8 cellular contexts compared by ENCODE assay signal in the genomic region with DNA sequence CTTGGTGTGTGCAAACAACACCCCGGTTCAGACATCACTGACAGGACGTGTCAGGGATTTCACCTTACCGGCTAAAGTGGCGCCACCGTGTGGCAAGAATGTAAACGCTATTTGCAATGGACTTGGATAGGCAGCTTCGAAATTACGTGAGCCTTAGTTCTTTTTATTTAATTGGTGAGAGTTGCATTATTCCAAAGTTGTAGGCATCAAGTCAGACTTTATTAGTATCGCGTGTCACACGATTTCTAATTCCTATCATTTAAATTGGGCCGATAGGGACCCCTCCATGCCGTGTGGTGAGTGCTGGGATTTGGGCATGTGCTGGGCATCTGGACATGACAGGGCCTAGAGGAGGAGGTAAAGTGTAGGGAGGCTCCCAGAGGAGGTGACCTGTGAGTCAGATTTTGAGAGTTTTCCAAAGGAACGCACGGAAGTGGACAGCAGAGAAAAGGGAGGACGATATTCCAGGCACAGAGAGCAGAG. TPM values are rescaled to one million over a fixed set of nuclear protein-coding genes. Genes with fewer than 3 reads are reported as not detected.
A peak's percentile ranks its signal among the peaks of the same experiment; 100 is the strongest.
DNase-seq lines count a peak whose midpoint lies in the region; ATAC-seq, FAIRE-seq and TF ChIP-seq lines count a peak whose summit lies in the region.

No MANE protein-coding gene starts in this region.

- peak overlapping the region in 1 of 2 donors; percentile 69 for H3K27ac ChIP-seq in coronary artery
- peak overlapping the region; percentile 90 for H3K27ac ChIP-seq in HepG2 (ENCODE audit: extremely low read length, insufficient read depth, low read length)

- H3K4me3 ChIP-seq in coronary artery, result no peak overlapping the region
- peak overlapping the region; percentile 5 to 68 (median 41) for H3K4me3 ChIP-seq in HepG2 (replicated peaks in 1 of 3; ENCODE audit: insufficient read depth in 1 of 3, low read depth in 2 of 3, low read length in 3 of 3)

- H4K20me1 ChIP-seq in HepG2 (ENCODE audit: insufficient read depth, low read length), result no peaks in the 10 kb centered on the region

- BruUV-seq in HepG2 (replicated peaks; lab: Mats Ljungman, UMichigan), result no TSS peak

- in situ Hi-C loops in HepG2 (cut with HindIII; ENCODE audit: extremely low pct_ligation_motif_present, low pct_unique_long_range_greater_than_20kb), result loop anchor here (5.0 to 10.0 kb wide), 3 partner anchors 55 to 477 kb away; a partner anchor contains a TSS

- POLR2A ChIA-PET in HepG2 (lab: Yijun Ruan, JAX), result interaction anchor here (1.0 to 4.9 kb wide), 12 partner anchors 14 to 92 kb away, joined by 3 to 37 read pairs (median 7); a partner anchor contains a TSS

- TF ChIP-seq CTCF in coronary artery (IDR thresholded peaks at IDR 0.05) (peak; percentile 72), HepG2 (CRISPR knock-in tag; IDR thresholded peaks at IDR 0.05) (peak; percentile 87)

- no peaks in the 10 kb centered on the region for H3K79me2 ChIP-seq in HepG2 (ENCODE audit: insufficient read depth, low read length)

- H3K9me3 ChIP-seq in HepG2 (ENCODE audit: low read length), result no peaks in the 10 kb centered on the region

- intact Hi-C loops in HepG2 (cut with micrococcal nuclease; ENCODE audit: unreplicated experiment), result loop anchor here (2.0 to 10.0 kb wide), 7 partner anchors 43 to 480 kb away; a partner anchor contains a TSS

- no peaks in the 10 kb centered on the region for H3K36me3 ChIP-seq in HepG2 (replicated peaks in 1 of 2; ENCODE audit: control insufficient read depth in 1 of 2, insufficient read depth in 2 of 2, low read length in 2 of 2)

- CTCF ChIA-PET in HepG2 (lab: Yijun Ruan, JAX; ENCODE audit: low intra/inter-chr PET ratio, low total read pairs), result no interaction called here

- TF ChIP-seq EP300 in HepG2 (IDR thresholded peaks at IDR 0.05; ENCODE audit: low read depth in 2 of 2, low read length in 2 of 2) (no peak), HepG2 (CRISPR knock-in tag; IDR thresholded peaks at IDR 0.05; ENCODE audit: borderline replicate concordance) (no peak)

- peaks cover 86% of the 10 kb centered on the region for H3K4me1 ChIP-seq in HepG2 (ENCODE audit: insufficient read depth, low read length)

- H3K9ac ChIP-seq in HepG2 (ENCODE audit: insufficient read depth, low read depth, low read length), result peak overlapping the region; percentile 79

- TF ChIP-seq RAD21 in HepG2 (CRISPR knock-in tag; IDR thresholded peaks at IDR 0.05), result peak; percentile 67; the same call in 1 of the 2 replicates

- H3K27me3 ChIP-seq in HepG2 (ENCODE audit: control insufficient read depth in 1 of 2, insufficient read depth in 2 of 2, low read length in 2 of 2), result 0 out of 5 replicates have a peak, but pooled peaks cover 0 to 4% of the 10 kb centered on the region in 2 experiments

- peak overlapping the region; percentile 98 for H3K4me2 ChIP-seq in HepG2 (ENCODE audit: low read depth, low read length)

- WGBS in HepG2 (ENCODE audit: low lambda C conversion rate), result 3% methylated on average over 13 of the region's 16 CpGs

- no peak overlapping the region for H2AFZ ChIP-seq in HepG2 (ENCODE audit: low read length)

- peak; percentile 90 for FAIRE-seq in HepG2 (lab: Jason Lieb, UNC)

- peak; percentile 70 for DNase-seq in AG08395 (ENCODE audit: low spot score)
- DNase-seq in NCI-H2227 treated with DMSO at 0.1 percent for 48 hours (lab: John Stamatoyannopoulos, UW), result peak; percentile 72
- DNase-seq in activated CD4-positive, alpha-beta T cell treated with anti-CD3 and anti-CD28 coated beads for 4 hours, result peak; percentile 66 to 78
- DNase-seq in coronary artery (ENCODE audit: low spot score), result no peak
- peak; percentile 78 for DNase-seq in HepG2 (ENCODE audit: low spot score)
- DNase-seq in stimulated activated CD4-positive, alpha-beta T cell treated with anti-CD3 and anti-CD28 coated beads, TNF-alpha, amount 100 ng/mL, for 1 hour (ENCODE audit: low read depth in 3 of 3, low spot score in 1 of 3), result peak; percentile 31 to 69 (median 54)

- no peak for TF ChIP-seq POLR2A in HepG2 (IDR thresholded peaks at IDR 0.05; ENCODE audit: insufficient read depth in 1 of 2, low read depth in 2 of 2, low read length in 2 of 2)

- ATAC-seq in GM21390 (IDR thresholded peaks at IDR 0.05; ENCODE audit: unreplicated experiment) (peak; percentile 61), HepG2 (peak; percentile 45), GM18868 (IDR thresholded peaks at IDR 0.05; ENCODE audit: unreplicated experiment) (no peak)

RNA-seq across cellular contexts. Expression of a gene that starts 14.5 kb away (rescaled TPM):
- total RNA-seq in HepG2 (2016; rRNA removed; fragmentation: Illumina TruSeq; extraction: Trizol), result 14.1 and 14.6 TPM in 2 replicates
- 1.1 and 1.2 TPM in 2 replicates for total RNA-seq in HepG2 (2016; cell fraction: cytosol; rRNA removed; fragmentation: Illumina TruSeq; extraction: Trizol; ENCODE audit: low read depth)
- total RNA-seq in HepG2 (2016; cell fraction: insoluble cytoplasmic fraction; rRNA removed; fragmentation: Illumina TruSeq; extraction: Trizol), result 13.1 and 14.0 TPM in 2 replicates
- 3.0 and 3.7 TPM in 2 replicates for total RNA-seq in HepG2 (2016; cell fraction: membrane; rRNA removed; fragmentation: Illumina TruSeq; extraction: Trizol)
- total RNA-seq in HepG2 (2016; cell fraction: nucleus; rRNA removed; fragmentation: Illumina TruSeq; extraction: Trizol), result 6.2 and 7.9 TPM in 2 replicates
- 12.6 and 16.0 TPM in 2 replicates for polyA plus RNA-seq in HepG2 (2011; rRNA removed)
- polyA plus RNA-seq in HepG2 (2011; cell fraction: cytosol; rRNA removed), result 12.6 and 14.8 TPM in 2 replicates
- 5.6 and 7.7 TPM in 2 replicates for polyA plus RNA-seq in HepG2 (2011; cell fraction: nucleus; rRNA removed)
- 9.1 and 13.6 TPM in 2 replicates for polyA plus RNA-seq in HepG2 (2012)
- polyA plus RNA-seq in HepG2 (2016; cell fraction: cytosol; fragmentation: Illumina TruSeq; extraction: Trizol; ENCODE audit: low read depth), result 1.0 and 1.2 TPM in 2 replicates
- 15.4 and 15.6 TPM in 2 replicates for polyA plus RNA-seq in HepG2 (2016; cell fraction: insoluble cytoplasmic fraction; fragmentation: Illumina TruSeq; extraction: Trizol; ENCODE audit: low read depth)
- polyA plus RNA-seq in HepG2 (2016; cell fraction: membrane; fragmentation: Illumina TruSeq; extraction: Trizol; ENCODE audit: low read depth), result 1.8 and 2.2 TPM in 2 replicates
- polyA plus RNA-seq in HepG2 (2016; cell fraction: nucleus; fragmentation: Illumina TruSeq; extraction: Trizol; ENCODE audit: insufficient read depth, low read depth), result 9.0 and 10.7 TPM in 2 replicates
- polyA minus RNA-seq in HepG2 (2011; rRNA and poly(A)+ RNA removed; ENCODE audit: low replicate concordance), result 13.9 and 25.3 TPM in 2 replicates
- 8.6 and 11.3 TPM in 2 replicates for polyA minus RNA-seq in HepG2 (2011; cell fraction: cytosol; rRNA and poly(A)+ RNA removed)
- 7.3 and 12.7 TPM in 2 replicates for polyA minus RNA-seq in HepG2 (2011; cell fraction: nucleus; rRNA and poly(A)+ RNA removed)

RNA-seq across cellular contexts. Expression of a gene that starts 38.3 kb away (rescaled TPM):
- total RNA-seq in HepG2 (2016; rRNA removed; fragmentation: Illumina TruSeq; extraction: Trizol), result 49.2 and 51.4 TPM in 2 replicates
- total RNA-seq in HepG2 (2016; cell fraction: cytosol; rRNA removed; fragmentation: Illumina TruSeq; extraction: Trizol; ENCODE audit: low read depth), result 16.0 and 17.6 TPM in 2 replicates
- total RNA-seq in HepG2 (2016; cell fraction: insoluble cytoplasmic fraction; rRNA removed; fragmentation: Illumina TruSeq; extraction: Trizol), result 47.8 and 54.5 TPM in 2 replicates
- 20.0 and 23.7 TPM in 2 replicates for total RNA-seq in HepG2 (2016; cell fraction: membrane; rRNA removed; fragmentation: Illumina TruSeq; extraction: Trizol)
- 41.6 and 41.7 TPM in 2 replicates for total RNA-seq in HepG2 (2016; cell fraction: nucleus; rRNA removed; fragmentation: Illumina TruSeq; extraction: Trizol)
- 64.8 and 67.0 TPM in 2 replicates for polyA plus RNA-seq in HepG2 (2011; rRNA removed)
- 40.5 and 42.1 TPM in 2 replicates for polyA plus RNA-seq in HepG2 (2011; cell fraction: cytosol; rRNA removed)
- polyA plus RNA-seq in HepG2 (2011; cell fraction: nucleus; rRNA removed), result 98.1 and 112 TPM in 2 replicates
- 46.9 and 52.9 TPM in 2 replicates for polyA plus RNA-seq in HepG2 (2012)
- 15.2 and 15.7 TPM in 2 replicates for polyA plus RNA-seq in HepG2 (2016; cell fraction: cytosol; fragmentation: Illumina TruSeq; extraction: Trizol; ENCODE audit: low read depth)
- 55.4 and 56.2 TPM in 2 replicates for polyA plus RNA-seq in HepG2 (2016; cell fraction: insoluble cytoplasmic fraction; fragmentation: Illumina TruSeq; extraction: Trizol; ENCODE audit: low read depth)
- 20.1 and 20.5 TPM in 2 replicates for polyA plus RNA-seq in HepG2 (2016; cell fraction: membrane; fragmentation: Illumina TruSeq; extraction: Trizol; ENCODE audit: low read depth)
- polyA plus RNA-seq in HepG2 (2016; cell fraction: nucleus; fragmentation: Illumina TruSeq; extraction: Trizol; ENCODE audit: insufficient read depth, low read depth), result 62.6 and 73.5 TPM in 2 replicates
- polyA minus RNA-seq in HepG2 (2011; rRNA and poly(A)+ RNA removed; ENCODE audit: low replicate concordance), result 24.9 and 31.3 TPM in 2 replicates
- polyA minus RNA-seq in HepG2 (2011; cell fraction: cytosol; rRNA and poly(A)+ RNA removed), result 10.3 and 10.7 TPM in 2 replicates
- 88.7 and 93.7 TPM in 2 replicates for polyA minus RNA-seq in HepG2 (2011; cell fraction: nucleus; rRNA and poly(A)+ RNA removed)

RNA-seq across cellular contexts. Expression of a gene that starts 39.7 kb away (rescaled TPM):
- total RNA-seq in HepG2 (2016; rRNA removed; fragmentation: Illumina TruSeq; extraction: Trizol), result 0.04 TPM in 1 of 2 replicates, not detected in the other
- total RNA-seq in HepG2 (2016; cell fraction: cytosol; rRNA removed; fragmentation: Illumina TruSeq; extraction: Trizol; ENCODE audit: low read depth), result 0.10 TPM in 1 of 2 replicates, not detected in the other
- total RNA-seq in HepG2 (2016; cell fraction: insoluble cytoplasmic fraction; rRNA removed; fragmentation: Illumina TruSeq; extraction: Trizol), result 0.10 TPM in 1 of 2 replicates, not detected in the other
- total RNA-seq in HepG2 (2016; cell fraction: membrane; rRNA removed; fragmentation: Illumina TruSeq; extraction: Trizol), result not detected in 2 replicates
- not detected in 2 replicates for total RNA-seq in HepG2 (2016; cell fraction: nucleus; rRNA removed; fragmentation: Illumina TruSeq; extraction: Trizol)
- 2.0 and 4.8 TPM in 2 replicates for polyA plus RNA-seq in HepG2 (2011; rRNA removed)
- polyA plus RNA-seq in HepG2 (2011; cell fraction: cytosol; rRNA removed), result 1.7 and 1.9 TPM in 2 replicates
- 10.0 and 14.8 TPM in 2 replicates for polyA plus RNA-seq in HepG2 (2011; cell fraction: nucleus; rRNA removed)
- polyA plus RNA-seq in HepG2 (2012), result 8.9 and 11.0 TPM in 2 replicates
- polyA plus RNA-seq in HepG2 (2016; cell fraction: cytosol; fragmentation: Illumina TruSeq; extraction: Trizol; ENCODE audit: low read depth), result not detected in 2 replicates
- not detected in 2 replicates for polyA plus RNA-seq in HepG2 (2016; cell fraction: insoluble cytoplasmic fraction; fragmentation: Illumina TruSeq; extraction: Trizol; ENCODE audit: low read depth)
- 0.07 TPM in 1 of 2 replicates, not detected in the other for polyA plus RNA-seq in HepG2 (2016; cell fraction: membrane; fragmentation: Illumina TruSeq; extraction: Trizol; ENCODE audit: low read depth)
- polyA plus RNA-seq in HepG2 (2016; cell fraction: nucleus; fragmentation: Illumina TruSeq; extraction: Trizol; ENCODE audit: insufficient read depth, low read depth), result not detected in 2 replicates
- polyA minus RNA-seq in HepG2 (2011; rRNA and poly(A)+ RNA removed; ENCODE audit: low replicate concordance), result 2.1 TPM in 1 of 2 replicates, not detected in the other
- 0.70 and 0.99 TPM in 2 replicates for polyA minus RNA-seq in HepG2 (2011; cell fraction: cytosol; rRNA and poly(A)+ RNA removed)
- 0.77 and 2.1 TPM in 2 replicates for polyA minus RNA-seq in HepG2 (2011; cell fraction: nucleus; rRNA and poly(A)+ RNA removed)

RNA-seq across cellular contexts. Expression of a gene that starts 56.2 kb away (rescaled TPM):
- total RNA-seq in HepG2 (2016; rRNA removed; fragmentation: Illumina TruSeq; extraction: Trizol), result 87.0 and 145 TPM in 2 replicates
- total RNA-seq in HepG2 (2016; cell fraction: cytosol; rRNA removed; fragmentation: Illumina TruSeq; extraction: Trizol; ENCODE audit: low read depth), result 21.7 and 23.8 TPM in 2 replicates
- 94.7 and 147 TPM in 2 replicates for total RNA-seq in HepG2 (2016; cell fraction: insoluble cytoplasmic fraction; rRNA removed; fragmentation: Illumina TruSeq; extraction: Trizol)
- total RNA-seq in HepG2 (2016; cell fraction: membrane; rRNA removed; fragmentation: Illumina TruSeq; extraction: Trizol), result 19.6 and 26.4 TPM in 2 replicates
- total RNA-seq in HepG2 (2016; cell fraction: nucleus; rRNA removed; fragmentation: Illumina TruSeq; extraction: Trizol), result 32.7 and 35.6 TPM in 2 replicates
- polyA plus RNA-seq in HepG2 (2011; rRNA removed), result 22.9 and 24.1 TPM in 2 replicates
- polyA plus RNA-seq in HepG2 (2011; cell fraction: cytosol; rRNA removed), result 9.5 and 15.8 TPM in 2 replicates
- polyA plus RNA-seq in HepG2 (2011; cell fraction: nucleus; rRNA removed), result 3.3 and 4.0 TPM in 2 replicates
- polyA plus RNA-seq in HepG2 (2012), result 66.7 and 95.1 TPM in 2 replicates
- polyA plus RNA-seq in HepG2 (2016; cell fraction: cytosol; fragmentation: Illumina TruSeq; extraction: Trizol; ENCODE audit: low read depth), result 15.7 and 17.3 TPM in 2 replicates
- polyA plus RNA-seq in HepG2 (2016; cell fraction: insoluble cytoplasmic fraction; fragmentation: Illumina TruSeq; extraction: Trizol; ENCODE audit: low read depth), result 201 and 238 TPM in 2 replicates
- polyA plus RNA-seq in HepG2 (2016; cell fraction: membrane; fragmentation: Illumina TruSeq; extraction: Trizol; ENCODE audit: low read depth), result 18.7 and 19.6 TPM in 2 replicates
- polyA plus RNA-seq in HepG2 (2016; cell fraction: nucleus; fragmentation: Illumina TruSeq; extraction: Trizol; ENCODE audit: insufficient read depth, low read depth), result 61.2 and 72.1 TPM in 2 replicates
- 17.7 and 28.8 TPM in 2 replicates for polyA minus RNA-seq in HepG2 (2011; rRNA and poly(A)+ RNA removed; ENCODE audit: low replicate concordance)
- 17.8 and 19.0 TPM in 2 replicates for polyA minus RNA-seq in HepG2 (2011; cell fraction: cytosol; rRNA and poly(A)+ RNA removed)
- polyA minus RNA-seq in HepG2 (2011; cell fraction: nucleus; rRNA and poly(A)+ RNA removed), result 16.9 and 22.7 TPM in 2 replicates
